23 cellular contexts compared by ENCODE assay signal in genomic region chr17:39814497-39814896, GRCh38. TPM values are rescaled to one million over a fixed set of nuclear protein-coding genes. Genes with fewer than 3 reads are reported as not detected.
A peak's percentile ranks its signal among the peaks of the same experiment; 100 is the strongest.
DNase-seq lines count a peak whose midpoint lies in the region; ATAC-seq and TF ChIP-seq lines count a peak whose summit lies in the region.
"Had no signal": no experiment of that assay in that cellular context is flagged by ENCODE, and none has a peak within 500 bp of the region (broad histone marks: within the 10 kb centered on the region; RNA-seq: fewer than 3 reads in every experiment).

No MANE protein-coding gene starts in this region.

- peaks cover 62% of the 10 kb centered on the region for H3K4me1 Mint-ChIP-seq in activated naive CD4-positive, alpha-beta T cell treated with anti-CD3 and anti-CD28 coated beads, Interleukin-2, amount 10 ng/mL, durations not matched to agents 7 days and 5 days
- peaks cover 60% of the 10 kb centered on the region for H3K4me1 Mint-ChIP-seq in activated naive CD4-positive, alpha-beta T cell treated with anti-CD3 and anti-CD28 coated beads for 36 hours (ENCODE audit: low read depth)
- peaks cover 77% of the 10 kb centered on the region for H3K4me1 Mint-ChIP-seq in activated naive CD8-positive, alpha-beta T cell treated with anti-CD3 and anti-CD28 coated beads, Interleukin-2, amount 50 U/mL, for 24 hours
- peaks cover 50% of the 10 kb centered on the region for H3K4me1 Mint-ChIP-seq in stimulated activated memory B cell treated with anti-CD40 and anti-IgM and Interleukin-4, amounts not matched to agents 10 μg/mL and 1 μg/mL and 100 μg/mL, for 72 hours
- H3K4me1 Mint-ChIP-seq: CD14-positive monocyte had no signal

- no peaks in the 10 kb centered on the region for H3K27me3 ChIP-seq in Loucy (ENCODE audit: insufficient read depth, low read length, poor library complexity, severe bottlenecking)
- H3K27me3 ChIP-seq in HAP-1 (ENCODE audit: low read depth), result peaks cover 7% of the 10 kb centered on the region; the same call in 1 of the 2 replicates
- H3K27me3 ChIP-seq: body of pancreas, testis had no signal

- no peaks in the 10 kb centered on the region for H3K9me3 ChIP-seq in Loucy (ENCODE audit: insufficient read depth, low read depth, low read length)
- no peaks in the 10 kb centered on the region for H3K9me3 ChIP-seq in HAP-1
- H3K9me3 ChIP-seq: body of pancreas, left ventricle myocardium inferior, sigmoid colon, testis had no signal

- H3K36me3 Mint-ChIP-seq in activated naive CD4-positive, alpha-beta T cell treated with anti-CD3 and anti-CD28 coated beads, Interleukin-2, amount 10 ng/mL, durations not matched to agents 7 days and 5 days, result peaks cover 34% of the 10 kb centered on the region
- peaks cover 21% of the 10 kb centered on the region for H3K36me3 Mint-ChIP-seq in activated naive CD4-positive, alpha-beta T cell treated with anti-CD3 and anti-CD28 coated beads for 36 hours (ENCODE audit: low read depth)
- H3K36me3 Mint-ChIP-seq in activated naive CD8-positive, alpha-beta T cell treated with anti-CD3 and anti-CD28 coated beads, Interleukin-2, amount 50 U/mL, for 24 hours (ENCODE audit: low read depth), result peaks cover 76% of the 10 kb centered on the region
- peaks cover 60% of the 10 kb centered on the region for H3K36me3 Mint-ChIP-seq in stimulated activated memory B cell treated with anti-CD40 and anti-IgM and Interleukin-4, amounts not matched to agents 10 μg/mL and 1 μg/mL and 100 μg/mL, for 72 hours
- H3K36me3 Mint-ChIP-seq: CD14-positive monocyte, mesothelial cell of epicardium had no signal

- ATAC-seq in activated naive CD8-positive, alpha-beta T cell treated with anti-CD3 and anti-CD28 coated beads, Interleukin-2, amount 50 U/mL, for 24 hours, result no peak
- ATAC-seq in stimulated activated memory B cell treated with anti-CD40 and anti-IgM and Interleukin-4, amounts not matched to agents 10 μg/mL and 1 μg/mL and 100 μg/mL, for 72 hours, result no peak
- ATAC-seq: body of pancreas, foreskin keratinocyte had no signal

- H3F3A ChIP-seq in Loucy (ENCODE audit: low read depth), result no peaks in the 10 kb centered on the region

- no peak overlapping the region for H3K9ac ChIP-seq in Loucy (ENCODE audit: low read depth, low read length, poor library complexity, severe bottlenecking)

- H3K4me3 ChIP-seq in Loucy (ENCODE audit: low read length, poor library complexity, severe bottlenecking) (no peak overlapping the region), HAP-1 (no peak overlapping the region)
- H3K4me3 ChIP-seq: body of pancreas, left ventricle myocardium inferior, sigmoid colon, testis had no signal

- no peaks in the 10 kb centered on the region for H3K9me3 Mint-ChIP-seq in activated naive CD4-positive, alpha-beta T cell treated with anti-CD3 and anti-CD28 coated beads, Interleukin-2, amount 10 ng/mL, durations not matched to agents 7 days and 5 days
- no peaks in the 10 kb centered on the region for H3K9me3 Mint-ChIP-seq in activated naive CD4-positive, alpha-beta T cell treated with anti-CD3 and anti-CD28 coated beads for 36 hours
- H3K9me3 Mint-ChIP-seq in activated naive CD8-positive, alpha-beta T cell treated with anti-CD3 and anti-CD28 coated beads, Interleukin-2, amount 50 U/mL, for 24 hours, result no peaks in the 10 kb centered on the region
- peaks cover 4% of the 10 kb centered on the region for H3K9me3 Mint-ChIP-seq in stimulated activated memory B cell treated with anti-CD40 and anti-IgM and Interleukin-4, amounts not matched to agents 10 μg/mL and 1 μg/mL and 100 μg/mL, for 72 hours
- H3K9me3 Mint-ChIP-seq: H9, mesothelial cell of epicardium had no signal

- H2AFZ ChIP-seq in Loucy (ENCODE audit: low read length), result no peak overlapping the region

- H3K4me1 ChIP-seq in Loucy (ENCODE audit: insufficient read depth, low read length, poor library complexity, severe bottlenecking) (peaks cover 19% of the 10 kb centered on the region), HAP-1 (no peaks in the 10 kb centered on the region)
- H3K4me1 ChIP-seq: body of pancreas, left ventricle myocardium inferior, sigmoid colon, testis had no signal

- DNase-seq in activated naive CD4-positive, alpha-beta T cell treated with anti-CD3 and anti-CD28 coated beads, Interleukin-2, amount 10 ng/mL, durations not matched to agents 7 days and 5 days, result no peak
- no peak for DNase-seq in activated naive CD4-positive, alpha-beta T cell treated with anti-CD3 and anti-CD28 coated beads for 36 hours
- DNase-seq in activated naive CD8-positive, alpha-beta T cell treated with anti-CD3 and anti-CD28 coated beads, Interleukin-2, amount 50 U/mL, for 24 hours, result no peak
- DNase-seq in HAP-1 (ENCODE audit: low spot score in 2 of 2) (no peak), NCI-H2171 (lab: John Stamatoyannopoulos, UW) (no peak), NCI-H1417 treated with DMSO at 0.1 percent for 48 hours (lab: John Stamatoyannopoulos, UW) (no peak)
- DNase-seq: activated CD4-positive, alpha-beta T cell treated with anti-CD3 and anti-CD28 coated beads for 1 hour; body of pancreas; DMS53; foreskin keratinocyte; GDM1; H9; IMR-90; left ventricle myocardium inferior; NCI-H1436; NCI-H69; sigmoid colon; testis had no signal

- TF ChIP-seq CTCF in Loucy (conservative IDR thresholded peaks at IDR 0.05; ENCODE audit: low read length), result no peak

- intact Hi-C loops in activated naive CD4-positive, alpha-beta T cell treated with anti-CD3 and anti-CD28 coated beads for 36 hours (cut with micrococcal nuclease), result no loop called here

- CTCF ChIA-PET in activated naive CD4-positive, alpha-beta T cell treated with anti-CD3 and anti-CD28 coated beads, Interleukin-2, amount 10 ng/mL, durations not matched to agents 7 days and 5 days (lab: Charles Lee), result interaction anchor here (0.6 kb wide), 1 partner anchor 33 kb away, joined by 3 read pairs; no protein-coding TSS in a partner anchor
- CTCF ChIA-PET in activated naive CD4-positive, alpha-beta T cell treated with anti-CD3 and anti-CD28 coated beads for 36 hours (lab: Charles Lee), result interaction anchor here (0.8 to 3.0 kb wide), 4 partner anchors 9 to 193 kb away, joined by 3 to 9 read pairs (median 5); no protein-coding TSS in a partner anchor

- in situ Hi-C loops in HAP-1 (cut with MboI; ENCODE audit: low sequenced_read_pairs), result no loop called here

- no peaks in the 10 kb centered on the region for H3K36me3 ChIP-seq in Loucy (ENCODE audit: insufficient read depth, low read length)
- no peaks in the 10 kb centered on the region for H3K36me3 ChIP-seq in HAP-1 (replicated peaks)
- H3K36me3 ChIP-seq: left ventricle myocardium inferior, sigmoid colon had no signal

- H3K27me3 Mint-ChIP-seq in activated naive CD4-positive, alpha-beta T cell treated with anti-CD3 and anti-CD28 coated beads, Interleukin-2, amount 10 ng/mL, durations not matched to agents 7 days and 5 days, result peaks cover 4% of the 10 kb centered on the region
- H3K27me3 Mint-ChIP-seq in activated naive CD4-positive, alpha-beta T cell treated with anti-CD3 and anti-CD28 coated beads for 36 hours (ENCODE audit: low read depth), result no peaks in the 10 kb centered on the region
- H3K27me3 Mint-ChIP-seq in activated naive CD8-positive, alpha-beta T cell treated with anti-CD3 and anti-CD28 coated beads, Interleukin-2, amount 50 U/mL, for 24 hours, result no peaks in the 10 kb centered on the region
- H3K27me3 Mint-ChIP-seq in stimulated activated memory B cell treated with anti-CD40 and anti-IgM and Interleukin-4, amounts not matched to agents 10 μg/mL and 1 μg/mL and 100 μg/mL, for 72 hours, result no peaks in the 10 kb centered on the region

- no peak overlapping the region for H3K4me3 Mint-ChIP-seq in activated naive CD4-positive, alpha-beta T cell treated with anti-CD3 and anti-CD28 coated beads, Interleukin-2, amount 10 ng/mL, durations not matched to agents 7 days and 5 days
- H3K4me3 Mint-ChIP-seq in activated naive CD4-positive, alpha-beta T cell treated with anti-CD3 and anti-CD28 coated beads for 36 hours, result no peak overlapping the region
- peak overlapping the region; percentile 58 for H3K4me3 Mint-ChIP-seq in activated naive CD8-positive, alpha-beta T cell treated with anti-CD3 and anti-CD28 coated beads, Interleukin-2, amount 50 U/mL, for 24 hours
- no peak overlapping the region for H3K4me3 Mint-ChIP-seq in stimulated activated memory B cell treated with anti-CD40 and anti-IgM and Interleukin-4, amounts not matched to agents 10 μg/mL and 1 μg/mL and 100 μg/mL, for 72 hours
- H3K4me3 Mint-ChIP-seq: CD14-positive monocyte, H9, mesothelial cell of epicardium had no signal

- H3K4me2 ChIP-seq in Loucy (ENCODE audit: low read depth, low read length, poor library complexity, severe bottlenecking), result peak overlapping the region; percentile 45

- H4K20me1 ChIP-seq in Loucy (ENCODE audit: insufficient read depth, low read length, poor library complexity, severe bottlenecking), result no peaks in the 10 kb centered on the region

- no peaks in the 10 kb centered on the region for H3K9me2 ChIP-seq in Loucy (replicated peaks; ENCODE audit: low read depth, low read length)

- H3K27ac Mint-ChIP-seq in activated naive CD4-positive, alpha-beta T cell treated with anti-CD3 and anti-CD28 coated beads, Interleukin-2, amount 10 ng/mL, durations not matched to agents 7 days and 5 days, result peak overlapping the region; percentile 84
- no peak overlapping the region for H3K27ac Mint-ChIP-seq in activated naive CD4-positive, alpha-beta T cell treated with anti-CD3 and anti-CD28 coated beads for 36 hours
- peak overlapping the region; percentile 79 for H3K27ac Mint-ChIP-seq in activated naive CD8-positive, alpha-beta T cell treated with anti-CD3 and anti-CD28 coated beads, Interleukin-2, amount 50 U/mL, for 24 hours
- H3K27ac Mint-ChIP-seq in stimulated activated memory B cell treated with anti-CD40 and anti-IgM and Interleukin-4, amounts not matched to agents 10 μg/mL and 1 μg/mL and 100 μg/mL, for 72 hours, result peak overlapping the region; percentile 72
- H3K27ac Mint-ChIP-seq: CD14-positive monocyte, H9, mesothelial cell of epicardium had no signal

- no peaks in the 10 kb centered on the region for H3K79me2 ChIP-seq in Loucy (ENCODE audit: insufficient read depth, low read length)

RNA-seq across cellular contexts. Expression of gene IKZF3, which starts 49.6 kb away (rescaled TPM):
- 10 to 100 TPM; 34.2 to 36.1 TPM for total RNA-seq in activated naive CD4-positive, alpha-beta T cell treated with anti-CD3 and anti-CD28 coated beads for 36 hours
- total RNA-seq: IMR-90, MCF 10A had no signal

RNA-seq across cellular contexts. Expression of gene ZPBP2, which starts 53.5 kb away (rescaled TPM):
- not detected for total RNA-seq in activated naive CD4-positive, alpha-beta T cell treated with anti-CD3 and anti-CD28 coated beads for 36 hours
- total RNA-seq: body of pancreas, foreskin keratinocyte, H9, IMR-90, left ventricle myocardium inferior, MCF 10A, mesothelial cell of epicardium, sigmoid colon had no signal
